In the genomic region with DNA sequence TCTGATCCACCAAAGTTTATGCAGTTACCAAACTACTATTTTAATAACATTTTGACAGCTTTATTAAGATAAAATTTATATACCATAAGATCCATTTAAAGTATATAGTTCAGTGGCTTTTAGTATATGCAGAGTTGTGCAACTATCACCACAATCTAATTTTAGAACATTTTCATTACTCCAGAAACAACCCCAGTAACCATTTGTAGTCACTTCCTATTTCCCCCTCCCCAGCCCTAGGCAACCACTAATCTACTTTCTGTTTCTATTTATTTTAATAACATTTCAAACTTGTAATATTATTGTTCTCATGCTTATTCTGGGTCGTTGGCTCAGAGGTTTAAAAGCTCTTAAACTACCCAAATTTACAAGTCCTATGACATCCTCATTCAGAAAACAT, we compare ENCODE assay signal across 8 cellular contexts. TPM values are rescaled to one million over a fixed set of nuclear protein-coding genes. Genes with fewer than 3 reads are reported as not detected.
DNase-seq lines count a peak whose midpoint lies in the region; ATAC-seq and TF ChIP-seq lines count a peak whose summit lies in the region.

No MANE protein-coding gene starts in this region.

- no peaks in the 10 kb centered on the region for H3K36me3 ChIP-seq in mucosa of descending colon (ENCODE audit: low read depth)
- H3K36me3 ChIP-seq in SJCRH30 = peaks cover 22% of the 10 kb centered on the region

- TF ChIP-seq CTCF in mucosa of descending colon (IDR thresholded peaks at IDR 0.05) = no peak

- intact Hi-C loops in mucosa of descending colon (cut with DNase I, micrococcal nuclease) = no loop called here

- H3K9me3 ChIP-seq in mucosa of descending colon (no peaks in the 10 kb centered on the region), SJCRH30 (replicated peaks) (no peaks in the 10 kb centered on the region; the same call in 1 of the 2 replicates)

- no peak overlapping the region for H3K4me3 ChIP-seq in mucosa of descending colon
- no peak overlapping the region for H3K4me3 ChIP-seq in SJCRH30

- peak; percentile 79 for ATAC-seq in GM18870 (IDR thresholded peaks at IDR 0.05; ENCODE audit: unreplicated experiment)
- ATAC-seq in HG02763 (IDR thresholded peaks at IDR 0.05; ENCODE audit: unreplicated experiment) = peak; percentile 74
- ATAC-seq in mucosa of descending colon = peak; percentile 42

- DNase-seq in NOMO-1 treated with dmso at 0.1 percent for 144 hours (lab: John Stamatoyannopoulos, UW; ENCODE audit: unreplicated experiment) (peak; percentile 82), mucosa of descending colon (no peak), NCI-H2081 treated with DMSO at 0.1 percent for 48 hours (lab: John Stamatoyannopoulos, UW) (no peak), SJCRH30 (no peak), A172 (ENCODE audit: low spot score) (no peak), NCI-H146 treated with DMSO at 0.1 percent for 48 hours (lab: John Stamatoyannopoulos, UW; ENCODE audit: unreplicated experiment) (no peak)

- H3K27me3 ChIP-seq in SJCRH30 = no peaks in the 10 kb centered on the region

- H3K4me1 ChIP-seq in mucosa of descending colon (ENCODE audit: low read depth) (peaks cover 5% of the 10 kb centered on the region), SJCRH30 (no peaks in the 10 kb centered on the region)

- H3K27ac ChIP-seq in SJCRH30 = no peak overlapping the region

RNA-seq across cellular contexts. Expression of gene XIAP, which starts 18.3 kb away (rescaled TPM):
- total RNA-seq in mucosa of descending colon = 10 to 100 TPM; 72.4 to 82.2 (median 73.9) TPM
- 56.0 and 60.1 TPM in 2 replicates for total RNA-seq in SJCRH30 (2014; rRNA removed; shearing (Covaris generic))
- total RNA-seq in A172 (2014; rRNA removed; shearing (Covaris generic)) = 13.3 and 13.8 TPM in 2 replicates
